In genomic region chr7:50197547-50197946, GRCh38 we compare ENCODE assay signal across 8 cellular contexts.
DNase-seq lines count a peak whose midpoint lies in the region; ATAC-seq lines count a peak whose summit lies in the region.

No MANE protein-coding gene starts in this region.

- peak; percentile 73 for ATAC-seq in HG03196 (IDR thresholded peaks at IDR 0.05; ENCODE audit: unreplicated experiment)

- peak; percentile 55 to 66 for DNase-seq in activated CD4-positive, alpha-beta T cell treated with anti-CD3 and anti-CD28 coated beads for 24 hours (ENCODE audit: low read depth in 2 of 2)
- no peak for DNase-seq in activated CD4-positive, alpha-beta T cell treated with anti-CD3 and anti-CD28 coated beads for 1 hour
- DNase-seq in activated CD8-positive, alpha-beta memory T cell treated with anti-CD3 and anti-CD28 coated beads for 48 hours (ENCODE audit: low read depth in 2 of 3, low spot score in 2 of 3): peak in 2 of 3 experiments; percentile 48 to 50
- peak; percentile 65 for DNase-seq in stimulated activated CD4-positive, alpha-beta T cell treated with anti-CD3 and anti-CD28 coated beads, Interleukin-12 subunit alpha, Interleukin-12 subunit beta, amount 100 ng/mL, for 4 hours
- DNase-seq in COR-L47 (lab: John Stamatoyannopoulos, UW): no peak
- no peak for DNase-seq in mesenteric fat pad (ENCODE audit: low spot score)
- no peak for DNase-seq in medulla oblongata (ENCODE audit: extremely low spot score)

Comparison
In these comparisons a context has a peak if more than half of its experiments do, and no peak if none do; other contexts are left out.
1. DNase-seq: peak in activated CD4-positive, alpha-beta T cell treated with anti-CD3 and anti-CD28 coated beads for 24 hours (2 of 2), activated CD8-positive, alpha-beta memory T cell treated with anti-CD3 and anti-CD28 coated beads for 48 hours (2 of 3) and stimulated activated CD4-positive, alpha-beta T cell treated with anti-CD3 and anti-CD28 coated beads, Interleukin-12 subunit alpha, Interleukin-12 subunit beta, amount 100 ng/mL, for 4 hours (single experiment); none in activated CD4-positive, alpha-beta T cell treated with anti-CD3 and anti-CD28 coated beads for 1 hour (single experiment), COR-L47 (single experiment), mesenteric fat pad (single experiment) and medulla oblongata (single experiment).